ENCODE assay signal across 10 cellular contexts in genomic region chr2:105779394-105779793, GRCh38. TPM values are rescaled to one million over a fixed set of nuclear protein-coding genes. Genes with fewer than 3 reads are reported as not detected.
DNase-seq lines count a peak whose midpoint lies in the region; ATAC-seq and TF ChIP-seq lines count a peak whose summit lies in the region.
"Had no signal": no experiment of that assay in that cellular context is flagged by ENCODE, and none has a peak within 500 bp of the region (broad histone marks: within the 10 kb centered on the region; RNA-seq: fewer than 3 reads in every experiment).

No MANE protein-coding gene starts in this region.

- DNase-seq in activated effector memory CD4-positive, alpha-beta T cell treated with anti-CD3 and anti-CD28 coated beads, Interleukin-2, amount 50 U/mL, for 16 hours = peak; percentile 63
- no peak for DNase-seq in activated effector memory CD4-positive, alpha-beta T cell treated with Interleukin-2 at 50 U/mL for 16 hours
- DNase-seq in T-cell (no peak), tibial nerve (ENCODE audit: low spot score in 2 of 2) (no peak), RPMI8226 (no peak)
- no peak for DNase-seq in effector memory CD8-positive, alpha-beta T cell
- no peak for DNase-seq in stimulated activated naive CD8-positive, alpha-beta T cell treated with anti-CD3 and anti-CD28 coated beads, Interleukin-15, amount 100 ng/mL, for 72 hours
- no peak for DNase-seq in activated CD4-positive, CD25-positive, alpha-beta regulatory T cell treated with anti-CD3 and anti-CD28 coated beads, Interleukin-2, amount 50 U/mL, for 72 hours
- DNase-seq: NCI-H2171 treated with DMSO at 0.1 percent for 48 hours; stimulated activated naive CD4-positive, alpha-beta T cell treated with Interleukin-2 at 50 U/mL for 16 hours had no signal

- no peaks in the 10 kb centered on the region for H3K36me3 ChIP-seq in tibial nerve

- no peak overlapping the region for H3K27ac ChIP-seq in tibial nerve

- POLR2A ChIA-PET in T-cell (lab: Charles Lee) = interaction anchor here (0.5 to 1.9 kb wide), 4 partner anchors 11 to 32 kb away, joined by 3 to 5 read pairs (median 4); no protein-coding TSS in a partner anchor

- no peak for TF ChIP-seq CTCF in tibial nerve (IDR thresholded peaks at IDR 0.05)

- peak overlapping the region; percentile 17 to 50 (median 49) for H3K4me3 Mint-ChIP-seq in T-cell
- H3K4me3 Mint-ChIP-seq in effector memory CD8-positive, alpha-beta T cell = peak overlapping the region; percentile 59 to 72
- H3K4me3 Mint-ChIP-seq in stimulated activated naive CD8-positive, alpha-beta T cell treated with anti-CD3 and anti-CD28 coated beads, Interleukin-15, amount 100 ng/mL, for 72 hours = peak overlapping the region; percentile 30 to 55

- WGBS in tibial nerve, 2 donors = 62 to 68% methylated on average over 5 of the region's 5 CpGs

- H3K36me3 Mint-ChIP-seq in T-cell = peaks cover 14% of the 10 kb centered on the region
- peaks cover 20% of the 10 kb centered on the region for H3K36me3 Mint-ChIP-seq in effector memory CD8-positive, alpha-beta T cell (ENCODE audit: insufficient read depth)

- peaks cover 0 to 33% (median 13%) of the 10 kb centered on the region in 4 donors for H3K4me1 ChIP-seq in tibial nerve

- peak overlapping the region; percentile 93 to 96 for H3K27ac Mint-ChIP-seq in T-cell
- peak overlapping the region; percentile 86 to 87 for H3K27ac Mint-ChIP-seq in effector memory CD8-positive, alpha-beta T cell
- peak overlapping the region in 1 of 2 donors; percentile 53 for H3K27ac Mint-ChIP-seq in stimulated activated naive CD8-positive, alpha-beta T cell treated with anti-CD3 and anti-CD28 coated beads, Interleukin-15, amount 100 ng/mL, for 72 hours

- CTCF ChIA-PET in T-cell (lab: Charles Lee) = interaction anchor here (0.5 to 3.2 kb wide), 6 partner anchors 8 to 381 kb away, joined by 3 to 16 read pairs (median 4); partner anchors contain the start of gene FHL2 (in 1 of the 2)

- no peak for TF ChIP-seq EP300 in tibial nerve (IDR thresholded peaks at IDR 0.05)

- no peak for TF ChIP-seq POLR2A in tibial nerve (IDR thresholded peaks at IDR 0.05)

- ATAC-seq in T-cell (replicated peaks in 1 of 4) = no peak
- ATAC-seq in effector memory CD8-positive, alpha-beta T cell (replicated peaks) = no peak
- ATAC-seq in stimulated activated naive CD8-positive, alpha-beta T cell treated with anti-CD3 and anti-CD28 coated beads, Interleukin-15, amount 100 ng/mL, for 72 hours = no peak

- no peak overlapping the region for H3K4me3 ChIP-seq in tibial nerve

- peaks cover 95 to 98% (median 98%) of the 10 kb centered on the region in 3 donors for H3K4me1 Mint-ChIP-seq in T-cell
- peaks cover 79 to 90% of the 10 kb centered on the region in 2 donors for H3K4me1 Mint-ChIP-seq in effector memory CD8-positive, alpha-beta T cell (ENCODE audit: low read depth in 2 of 2)
- H3K4me1 Mint-ChIP-seq in stimulated activated naive CD8-positive, alpha-beta T cell treated with anti-CD3 and anti-CD28 coated beads, Interleukin-15, amount 100 ng/mL, for 72 hours = peaks cover 100% of the 10 kb centered on the region

- H3K9me3 Mint-ChIP-seq in T-cell = no peaks in the 10 kb centered on the region
- no peaks in the 10 kb centered on the region for H3K9me3 Mint-ChIP-seq in effector memory CD8-positive, alpha-beta T cell
- H3K9me3 Mint-ChIP-seq in stimulated activated naive CD8-positive, alpha-beta T cell treated with anti-CD3 and anti-CD28 coated beads, Interleukin-15, amount 100 ng/mL, for 72 hours = no peaks in the 10 kb centered on the region

- H3K27me3 ChIP-seq in tibial nerve = no peaks in the 10 kb centered on the region

- no peaks in the 10 kb centered on the region for H3K9me3 ChIP-seq in tibial nerve

- no peaks in the 10 kb centered on the region for H3K27me3 Mint-ChIP-seq in T-cell
- H3K27me3 Mint-ChIP-seq in effector memory CD8-positive, alpha-beta T cell = no peaks in the 10 kb centered on the region
- no peaks in the 10 kb centered on the region for H3K27me3 Mint-ChIP-seq in stimulated activated naive CD8-positive, alpha-beta T cell treated with anti-CD3 and anti-CD28 coated beads, Interleukin-15, amount 100 ng/mL, for 72 hours

RNA-seq across cellular contexts. Expression of gene NCK2, which starts 34.7 kb away (rescaled TPM):
- total RNA-seq in T-cell (100 to 1,000 TPM in 4 of 5 donors, 10 to 100 TPM in 1; 97.7 to 154 (median 120) TPM), tibial nerve (10 to 100 TPM; 22.6 to 35.9 (median 28.1) TPM)
